ENCODE assay signal across 16 cellular contexts in the genomic region with DNA sequence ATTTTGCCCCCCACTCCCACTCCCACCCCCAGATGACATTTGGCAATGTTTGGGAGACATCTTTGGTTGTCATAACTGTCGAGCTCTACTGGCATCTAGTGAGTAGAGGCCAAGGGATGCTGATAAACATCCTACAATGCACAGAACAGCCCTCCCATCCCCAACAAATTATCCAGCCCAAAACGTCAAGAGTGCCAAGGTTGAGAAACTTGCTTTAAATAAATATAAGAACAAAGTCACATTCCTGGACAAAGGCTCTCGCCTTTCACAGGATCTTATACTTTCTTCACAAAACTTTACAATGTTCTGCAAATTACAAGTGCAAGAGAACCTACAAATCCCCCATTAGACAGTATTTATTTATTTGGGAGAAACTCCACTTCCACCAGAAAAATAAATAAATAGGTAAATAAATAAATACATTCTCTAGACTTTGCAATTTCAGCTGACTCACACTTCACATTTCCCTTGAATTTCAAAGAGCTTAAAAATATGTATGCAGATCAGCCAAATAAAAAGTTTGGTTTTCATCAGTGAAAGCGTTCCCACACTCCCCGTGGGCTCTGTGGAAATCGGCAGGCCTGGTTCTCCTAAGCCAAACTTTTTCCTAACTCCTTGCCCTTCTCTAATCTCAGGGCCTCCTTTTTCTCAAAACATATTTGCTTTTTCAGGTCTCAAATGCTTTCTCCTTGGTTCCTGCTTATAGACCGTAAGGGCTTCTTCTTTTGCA. TPM values are rescaled to one million over a fixed set of nuclear protein-coding genes. Genes with fewer than 3 reads are reported as not detected.
DNase-seq lines count a peak whose midpoint lies in the region; ATAC-seq and TF ChIP-seq lines count a peak whose summit lies in the region.
"Had no signal": no experiment of that assay in that cellular context is flagged by ENCODE, and none has a peak within 500 bp of the region (broad histone marks: within the 10 kb centered on the region; RNA-seq: fewer than 3 reads in every experiment).

No MANE protein-coding gene starts in this region.

- H3K4me3 ChIP-seq in GM23248 (no peak overlapping the region), body of pancreas (no peak overlapping the region), fibroblast of the aortic adventitia (ENCODE audit: low read depth, low read length) (no peak overlapping the region), tibial nerve (no peak overlapping the region)
- H3K4me3 ChIP-seq: HAP-1 had no signal

- in situ Hi-C loops in GM23248 (cut with MboI): no loop called here

- H3K9me3 Mint-ChIP-seq in activated T-cell treated with anti-CD3 and anti-CD28 coated beads, Interleukin-2, amount 50 U/mL, for 4 hours: no peaks in the 10 kb centered on the region
- H3K9me3 Mint-ChIP-seq: CD14-positive monocyte; CD8-positive, alpha-beta T cell had no signal

- 52 to 54% methylated on average over 7 of the region's 7 CpGs for WGBS in GM23248 (ENCODE audit: low coverage in 1 of 2, low lambda C conversion rate in 2 of 2, missing lambda C conversion rate in 2 of 2), 2 experiments
- 35 to 42% methylated on average over 7 of the region's 7 CpGs for WGBS in body of pancreas, 2 donors
- WGBS in tibial nerve, 2 donors: 67 to 74% methylated on average over 7 of the region's 7 CpGs

- H3K9ac ChIP-seq in GM23248: no peak overlapping the region

- no peaks in the 10 kb centered on the region for H3K9me3 ChIP-seq in GM23248 (ENCODE audit: low read depth)
- no peaks in the 10 kb centered on the region for H3K9me3 ChIP-seq in body of pancreas
- no peaks in the 10 kb centered on the region for H3K9me3 ChIP-seq in tibial nerve
- H3K9me3 ChIP-seq: HAP-1 had no signal

- no peaks in the 10 kb centered on the region for H3K36me3 Mint-ChIP-seq in activated T-cell treated with anti-CD3 and anti-CD28 coated beads, Interleukin-2, amount 50 U/mL, for 4 hours (ENCODE audit: insufficient read depth)
- H3K36me3 Mint-ChIP-seq: CD14-positive monocyte; CD8-positive, alpha-beta T cell had no signal

- no peaks in the 10 kb centered on the region for H3K36me3 ChIP-seq in GM23248 (ENCODE audit: low read depth)
- peaks cover 0 to 5% of the 10 kb centered on the region in 2 donors for H3K36me3 ChIP-seq in body of pancreas (replicated peaks in 1 of 2; ENCODE audit: insufficient read depth in 1 of 2, low read depth in 2 of 2)
- H3K36me3 ChIP-seq in tibial nerve: no peaks in the 10 kb centered on the region
- H3K36me3 ChIP-seq: HAP-1 had no signal

- TF ChIP-seq POLR2A in body of pancreas (IDR thresholded peaks at IDR 0.05) (peak in 1 of 3 donors; percentile 30), tibial nerve (IDR thresholded peaks at IDR 0.05) (no peak)

- DNase-seq in GM23248 (peak; percentile 15), body of pancreas (no peak), fibroblast of the aortic adventitia (ENCODE audit: low read depth) (peak; percentile 29), NCI-H1694 treated with DMSO at 0.1 percent for 48 hours (lab: John Stamatoyannopoulos, UW) (no peak), tibial nerve (ENCODE audit: low spot score in 2 of 2) (no peak)
- DNase-seq in activated T-cell treated with anti-CD3 and anti-CD28 coated beads, Interleukin-2, amount 50 U/mL, for 4 hours: no peak
- DNase-seq: CD8-positive, alpha-beta T cell; COR-L47; DND-41; GDM1 had no signal

- no peaks in the 10 kb centered on the region for H4K20me1 ChIP-seq in GM23248 (ENCODE audit: insufficient read depth)

- ATAC-seq in body of pancreas (no peak), SK-N-SH treated with all-trans-retinoic acid at 6 μM for 48 hours (no peak)
- no peak for ATAC-seq in activated T-cell treated with anti-CD3 and anti-CD28 coated beads, Interleukin-2, amount 50 U/mL, for 4 hours
- ATAC-seq: CD8-positive, alpha-beta T cell had no signal

- no peak overlapping the region for H3K4me3 Mint-ChIP-seq in activated T-cell treated with anti-CD3 and anti-CD28 coated beads, Interleukin-2, amount 50 U/mL, for 4 hours
- H3K4me3 Mint-ChIP-seq: CD14-positive monocyte; CD8-positive, alpha-beta T cell had no signal

- peak overlapping the region; percentile 33; the same call in 1 of the 2 replicates for H2AFZ ChIP-seq in GM23248

- H3F3A ChIP-seq in GM23248 (ENCODE audit: insufficient read depth): no peaks in the 10 kb centered on the region

- H3K4me1 ChIP-seq in GM23248 (ENCODE audit: insufficient read depth): peaks cover 7% of the 10 kb centered on the region; the same call in 1 of the 2 replicates
- H3K4me1 ChIP-seq in body of pancreas: peaks cover 54% of the 10 kb centered on the region
- H3K4me1 ChIP-seq in tibial nerve: no peaks in the 10 kb centered on the region
- H3K4me1 ChIP-seq: HAP-1 had no signal

- no peak for TF ChIP-seq EP300 in tibial nerve (IDR thresholded peaks at IDR 0.05)

- peaks cover 3% of the 10 kb centered on the region for H3K27me3 Mint-ChIP-seq in activated T-cell treated with anti-CD3 and anti-CD28 coated beads, Interleukin-2, amount 50 U/mL, for 4 hours (ENCODE audit: low read depth)

- no peaks in the 10 kb centered on the region for H3K9me2 ChIP-seq in GM23248 (ENCODE audit: insufficient read depth)

- H3K4me1 Mint-ChIP-seq in activated T-cell treated with anti-CD3 and anti-CD28 coated beads, Interleukin-2, amount 50 U/mL, for 4 hours (ENCODE audit: low read depth): no peaks in the 10 kb centered on the region

- TF ChIP-seq CTCF in body of pancreas (IDR thresholded peaks at IDR 0.05) (no peak), fibroblast of the aortic adventitia (IDR thresholded peaks at IDR 0.05; ENCODE audit: insufficient read depth, low read length) (no peak), tibial nerve (IDR thresholded peaks at IDR 0.05) (no peak)

- H3K27me3 ChIP-seq in GM23248 (replicated peaks; ENCODE audit: insufficient read depth): no peaks in the 10 kb centered on the region
- H3K27me3 ChIP-seq in body of pancreas: no peaks in the 10 kb centered on the region
- H3K27me3 ChIP-seq in tibial nerve: no peaks in the 10 kb centered on the region

- no peak overlapping the region for H3K4me2 ChIP-seq in GM23248 (ENCODE audit: unreplicated experiment)

- intact Hi-C loops in body of pancreas (cut with DNase I): no loop called here

- H3K27ac ChIP-seq in GM23248 (no peak overlapping the region), body of pancreas (peak overlapping the region in 3 of 4 donors; percentile 33 to 66 (median 42)), tibial nerve (no peak overlapping the region)

- no peaks in the 10 kb centered on the region for H3K79me2 ChIP-seq in GM23248 (ENCODE audit: insufficient read depth)

TF ChIP-seq in SK-N-SH treated with all-trans-retinoic acid at 6 μM for 48 hours, 23 proteins besides CTCF, POLR2A, EP300 and RAD21 (continues in another document):
- no peak for TF ChIP-seq RARB (CRISPR knock-in tag; IDR thresholded peaks at IDR 0.05)
- TF ChIP-seq ZNF70 (CRISPR knock-in tag; IDR thresholded peaks at IDR 0.05): no peak
- TF ChIP-seq TOX (CRISPR knock-in tag; IDR thresholded peaks at IDR 0.05; ENCODE audit: borderline replicate concordance): no peak
- no peak for TF ChIP-seq PPARA (CRISPR knock-in tag; IDR thresholded peaks at IDR 0.05; ENCODE audit: borderline replicate concordance)
- TF ChIP-seq ZNF8 (CRISPR knock-in tag; IDR thresholded peaks at IDR 0.05): no peak
- TF ChIP-seq ARNTL (CRISPR knock-in tag; IDR thresholded peaks at IDR 0.05; ENCODE audit: borderline replicate concordance, low read depth): no peak
- TF ChIP-seq ZFP3 (CRISPR knock-in tag; IDR thresholded peaks at IDR 0.05): no peak
- TF ChIP-seq CSDC2 (CRISPR knock-in tag; IDR thresholded peaks at IDR 0.05): no peak
- TF ChIP-seq ESRRG (CRISPR knock-in tag; IDR thresholded peaks at IDR 0.05): no peak
- no peak for TF ChIP-seq SNAI2 (CRISPR knock-in tag; IDR thresholded peaks at IDR 0.05)
- TF ChIP-seq, protein P1, sequence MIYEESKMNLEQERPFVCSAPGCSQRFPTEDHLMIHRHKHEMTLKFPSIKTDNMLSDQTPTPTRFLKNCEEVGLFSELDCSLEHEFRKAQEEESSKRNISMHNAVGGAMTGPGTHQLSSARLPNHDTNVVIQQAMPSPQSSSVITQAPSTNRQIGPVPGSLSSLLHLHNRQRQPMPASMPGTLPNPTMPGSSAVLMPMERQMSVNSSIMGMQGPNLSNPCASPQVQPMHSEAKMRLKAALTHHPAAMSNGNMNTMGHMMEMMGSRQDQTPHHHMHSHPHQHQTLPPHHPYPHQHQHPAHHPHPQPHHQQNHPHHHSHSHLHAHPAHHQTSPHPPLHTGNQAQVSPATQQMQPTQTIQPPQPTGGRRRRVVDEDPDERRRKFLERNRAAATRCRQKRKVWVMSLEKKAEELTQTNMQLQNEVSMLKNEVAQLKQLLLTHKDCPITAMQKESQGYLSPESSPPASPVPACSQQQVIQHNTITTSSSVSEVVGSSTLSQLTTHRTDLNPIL (CRISPR knock-in tag; IDR thresholded peaks at IDR 0.05; ENCODE audit: low read depth): no peak
- no peak for TF ChIP-seq ZFP30 (CRISPR knock-in tag; IDR thresholded peaks at IDR 0.05)

RNA-seq across cellular contexts. Expression of a gene that starts 12.7 kb away (rescaled TPM):
- total RNA-seq in GM23248 (2014; rRNA removed; shearing (Covaris generic)): not detected in 2 replicates
- polyA plus RNA-seq in GM23248 (2016; fragmentation: Nextera tagmentation; extraction: Ambion mirVana): not detected in 2 replicates
- 1 to 10 TPM; 4.9 to 5.7 TPM for total RNA-seq in body of pancreas
- total RNA-seq in fibroblast of the aortic adventitia (ENCODE audit: low replicate concordance): 0.18 and 1.6 TPM in 2 replicates
- 1 to 10 TPM in 3 of 4 donors, under 1 TPM in 1; 0.60 to 6.9 (median 2.8) TPM for total RNA-seq in tibial nerve
- under 1 TPM in 1 of 3 donors, not detected in 2; 0.11 TPM for total RNA-seq in activated T-cell treated with anti-CD3 and anti-CD28 coated beads, Interleukin-2, amount 50 U/mL, for 4 hours
- total RNA-seq: CD8-positive, alpha-beta T cell; H1; HT1080 had no signal
- polyA plus RNA-seq: CD14-positive monocyte, H1 had no signal

RNA-seq across cellular contexts. Expression of a gene that starts 24.8 kb away (rescaled TPM):
- not detected in 2 replicates for total RNA-seq in GM23248 (2014; rRNA removed; shearing (Covaris generic))
- not detected in 2 replicates for polyA plus RNA-seq in GM23248 (2016; fragmentation: Nextera tagmentation; extraction: Ambion mirVana)
- over 10,000 TPM in 1 of 2 donors, 1,000 to 10,000 TPM in 1; 8,425 to 24,571 TPM for total RNA-seq in body of pancreas
- total RNA-seq in fibroblast of the aortic adventitia (ENCODE audit: low replicate concordance): 0.18 and 5.6 TPM in 2 replicates
- 10 to 100 TPM in 1 of 4 donors, 1 to 10 TPM in 3; 1.9 to 15.6 (median 6.0) TPM for total RNA-seq in tibial nerve
- 1 to 10 TPM; 3.1 to 6.5 (median 5.9) TPM for total RNA-seq in activated T-cell treated with anti-CD3 and anti-CD28 coated beads, Interleukin-2, amount 50 U/mL, for 4 hours
- total RNA-seq: CD8-positive, alpha-beta T cell; H1; HT1080 had no signal
- polyA plus RNA-seq: BJ, CD14-positive monocyte, H1 had no signal

Comparison
In these comparisons a context has a peak if more than half of its experiments do, and no peak if none do; other contexts are left out.
1. DNase-seq: peak in GM23248 (single experiment) and fibroblast of the aortic adventitia (single experiment); none in body of pancreas (0 of 4), NCI-H1694 treated with DMSO at 0.1 percent for 48 hours (single experiment), tibial nerve (0 of 2) and activated T-cell treated with anti-CD3 and anti-CD28 coated beads, Interleukin-2, amount 50 U/mL, for 4 hours (single experiment).
2. H3K27ac ChIP-seq: peak in body of pancreas (3 of 4); none in GM23248 (single experiment) and tibial nerve (0 of 4).
3. RNA of a gene that starts 24.8 kb away (total RNA-seq): 8,425 to 24,571 TPM in body of pancreas; 1.9 to 15.6 TPM in tibial nerve, 3.1 to 6.5 TPM in activated T-cell treated with anti-CD3 and anti-CD28 coated beads, Interleukin-2, amount 50 U/mL, for 4 hours, 0.18 to 5.6 TPM in fibroblast of the aortic adventitia and not detected in GM23248; every median in the first group is over 100 times any median in the second.